Comparison of ENCODE assay signal across 15 cellular contexts in the genomic region with DNA sequence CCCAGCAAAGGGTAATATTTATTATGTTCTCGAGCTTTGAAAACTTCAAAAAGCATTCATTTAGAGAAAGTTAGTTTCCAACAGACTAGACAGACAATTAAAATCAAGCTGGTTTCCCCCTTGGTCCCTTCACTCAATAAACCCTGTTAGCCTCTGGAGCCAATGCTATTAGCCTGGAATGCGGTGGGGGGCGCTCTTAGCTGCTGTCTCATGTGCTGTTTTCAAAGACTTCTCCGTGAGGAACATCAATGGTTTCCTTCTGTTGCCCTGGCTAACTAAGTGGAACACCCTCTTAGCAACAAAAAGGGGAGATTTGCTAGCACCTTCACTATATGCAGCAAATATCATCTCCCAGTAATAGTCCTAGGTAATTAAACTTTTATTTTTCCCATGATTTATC.
DNase-seq lines count a peak whose midpoint lies in the region; ATAC-seq and TF ChIP-seq lines count a peak whose summit lies in the region.
"Had no signal": no experiment of that assay in that cellular context is flagged by ENCODE, and none has a peak within 500 bp of the region (broad histone marks: within the 10 kb centered on the region; RNA-seq: fewer than 3 reads in every experiment).

No MANE protein-coding gene starts in this region.

- H3K4me1 ChIP-seq in foreskin keratinocyte = peaks cover 7% of the 10 kb centered on the region
- peaks cover 4 to 30% (median 19%) of the 10 kb centered on the region in 9 donors for H3K4me1 ChIP-seq in heart right ventricle

- H3K27me3 ChIP-seq in H7 (ENCODE audit: control insufficient read depth, insufficient read depth, low read length) (no peaks in the 10 kb centered on the region), foreskin keratinocyte (peaks cover 12% of the 10 kb centered on the region), heart right ventricle (no peaks in the 10 kb centered on the region)
- H3K27me3 ChIP-seq: SJSA1 had no signal

- peaks cover 0 to 4% (median 0%) of the 10 kb centered on the region in 11 donors for H3K9me3 ChIP-seq in heart right ventricle
- H3K9me3 ChIP-seq: SJSA1 had no signal

- H3K4me3 Mint-ChIP-seq in stimulated activated effector memory CD8-positive, alpha-beta T cell treated with anti-CD3 and anti-CD28 coated beads, Interleukin-12 subunit alpha, Interleukin-12 subunit beta, amount 100 ng/mL, for 72 hours = no peak overlapping the region
- H3K4me3 Mint-ChIP-seq: activated naive CD8-positive, alpha-beta T cell treated with anti-CD3 and anti-CD28 coated beads for 36 hours; effector memory CD8-positive, alpha-beta T cell; naive thymus-derived CD4-positive, alpha-beta T cell; stimulated activated memory B cell treated with anti-CD40 and anti-IgM and Interleukin-4, amounts not matched to agents 10 μg/mL and 1 μg/mL and 100 μg/mL, for 72 hours had no signal

- intact Hi-C loops in heart right ventricle (cut with DNase I) = loop anchor here in 8 of 10 donors (5.0 to 10.0 kb wide), 5 partner anchors 47 to 940 kb away; no protein-coding TSS in a partner anchor

- no peak overlapping the region for H3K27ac Mint-ChIP-seq in stimulated activated effector memory CD8-positive, alpha-beta T cell treated with anti-CD3 and anti-CD28 coated beads, Interleukin-12 subunit alpha, Interleukin-12 subunit beta, amount 100 ng/mL, for 72 hours
- H3K27ac Mint-ChIP-seq: activated naive CD8-positive, alpha-beta T cell treated with anti-CD3 and anti-CD28 coated beads for 36 hours; effector memory CD8-positive, alpha-beta T cell; stimulated activated memory B cell treated with anti-CD40 and anti-IgM and Interleukin-4, amounts not matched to agents 10 μg/mL and 1 μg/mL and 100 μg/mL, for 72 hours had no signal

- no peaks in the 10 kb centered on the region for H3K36me3 Mint-ChIP-seq in stimulated activated effector memory CD8-positive, alpha-beta T cell treated with anti-CD3 and anti-CD28 coated beads, Interleukin-12 subunit alpha, Interleukin-12 subunit beta, amount 100 ng/mL, for 72 hours
- H3K36me3 Mint-ChIP-seq: activated naive CD8-positive, alpha-beta T cell treated with anti-CD3 and anti-CD28 coated beads for 36 hours; stimulated activated memory B cell treated with anti-CD40 and anti-IgM and Interleukin-4, amounts not matched to agents 10 μg/mL and 1 μg/mL and 100 μg/mL, for 72 hours had no signal

- H3K9me3 Mint-ChIP-seq in stimulated activated effector memory CD8-positive, alpha-beta T cell treated with anti-CD3 and anti-CD28 coated beads, Interleukin-12 subunit alpha, Interleukin-12 subunit beta, amount 100 ng/mL, for 72 hours = no peaks in the 10 kb centered on the region
- H3K9me3 Mint-ChIP-seq: activated naive CD8-positive, alpha-beta T cell treated with anti-CD3 and anti-CD28 coated beads for 36 hours; effector memory CD8-positive, alpha-beta T cell; stimulated activated memory B cell treated with anti-CD40 and anti-IgM and Interleukin-4, amounts not matched to agents 10 μg/mL and 1 μg/mL and 100 μg/mL, for 72 hours had no signal

- H3K4me3 ChIP-seq in AG10803 (ENCODE audit: low read length) = no peak overlapping the region
- H3K4me3 ChIP-seq in H7 (ENCODE audit: insufficient read depth, low read depth, low read length) = no peak overlapping the region
- no peak overlapping the region for H3K4me3 ChIP-seq in heart right ventricle
- H3K4me3 ChIP-seq: SJSA1 had no signal

- H3K27ac ChIP-seq in foreskin keratinocyte (no peak overlapping the region), heart right ventricle (no peak overlapping the region)
- H3K27ac ChIP-seq: SJSA1 had no signal

- no peaks in the 10 kb centered on the region for H3K36me3 ChIP-seq in H7 (replicated peaks; ENCODE audit: control insufficient read depth, insufficient read depth, low read length)
- H3K36me3 ChIP-seq in heart right ventricle = no peaks in the 10 kb centered on the region
- H3K36me3 ChIP-seq: SJSA1 had no signal

- no peak for DNase-seq in AG10803 (ENCODE audit: low read depth)
- peak; percentile 79 for DNase-seq in H7
- DNase-seq in SKM-1 (lab: John Stamatoyannopoulos, UW; ENCODE audit: unreplicated experiment) = peak; percentile 27
- DNase-seq in foreskin keratinocyte = no peak
- DNase-seq in KBM-7 = no peak
- no peak for DNase-seq in NCI-H2081 (lab: John Stamatoyannopoulos, UW)
- no peak for DNase-seq in heart right ventricle
- DNase-seq in stimulated activated effector memory CD8-positive, alpha-beta T cell treated with anti-CD3 and anti-CD28 coated beads, Interleukin-12 subunit alpha, Interleukin-12 subunit beta, amount 100 ng/mL, for 72 hours (ENCODE audit: low spot score in 2 of 2) = no peak
- DNase-seq: activated CD4-positive, alpha-beta T cell treated with anti-CD3 and anti-CD28 coated beads, Interleukin-2, amount 50 U/mL, for 4 hours; activated naive CD8-positive, alpha-beta T cell treated with anti-CD3 and anti-CD28 coated beads for 36 hours; effector memory CD8-positive, alpha-beta T cell; naive thymus-derived CD4-positive, alpha-beta T cell; NCI-H2107 had no signal

- H3K4me1 Mint-ChIP-seq in stimulated activated effector memory CD8-positive, alpha-beta T cell treated with anti-CD3 and anti-CD28 coated beads, Interleukin-12 subunit alpha, Interleukin-12 subunit beta, amount 100 ng/mL, for 72 hours = peaks cover 12% of the 10 kb centered on the region

- WGBS in heart right ventricle, 2 donors = 47 to 51% methylated on average over 4 of the region's 4 CpGs

- in situ Hi-C loops in KBM-7 (cut with MboI; ENCODE audit: low pct_unique_long_range_greater_than_20kb, low sequenced_read_pairs) = no loop called here

- ATAC-seq in foreskin keratinocyte = no peak
- ATAC-seq in heart right ventricle = no peak
- ATAC-seq in stimulated activated effector memory CD8-positive, alpha-beta T cell treated with anti-CD3 and anti-CD28 coated beads, Interleukin-12 subunit alpha, Interleukin-12 subunit beta, amount 100 ng/mL, for 72 hours = no peak
- ATAC-seq: effector memory CD8-positive, alpha-beta T cell; naive thymus-derived CD4-positive, alpha-beta T cell; stimulated activated memory B cell treated with anti-CD40 and anti-IgM and Interleukin-4, amounts not matched to agents 10 μg/mL and 1 μg/mL and 100 μg/mL, for 72 hours had no signal

- TF ChIP-seq CTCF in AG10803 (conservative IDR thresholded peaks at IDR 0.05; ENCODE audit: low read length) (peak; percentile 46), foreskin keratinocyte (conservative IDR thresholded peaks at IDR 0.05) (peak; percentile 57), heart right ventricle (IDR thresholded peaks at IDR 0.05) (peak in 2 of 9 donors; percentile 13 to 25)

Comparison
In these comparisons a context has a peak if more than half of its experiments do, and no peak if none do; other contexts are left out.
1. DNase-seq: peak in H7 (single experiment) and SKM-1 (single experiment); none in AG10803 (single experiment), foreskin keratinocyte (0 of 2), KBM-7 (single experiment), NCI-H2081 (0 of 2), heart right ventricle (0 of 2) and stimulated activated effector memory CD8-positive, alpha-beta T cell treated with anti-CD3 and anti-CD28 coated beads, Interleukin-12 subunit alpha, Interleukin-12 subunit beta, amount 100 ng/mL, for 72 hours (0 of 2).